32 cellular contexts compared by ENCODE assay signal in the genomic region with DNA sequence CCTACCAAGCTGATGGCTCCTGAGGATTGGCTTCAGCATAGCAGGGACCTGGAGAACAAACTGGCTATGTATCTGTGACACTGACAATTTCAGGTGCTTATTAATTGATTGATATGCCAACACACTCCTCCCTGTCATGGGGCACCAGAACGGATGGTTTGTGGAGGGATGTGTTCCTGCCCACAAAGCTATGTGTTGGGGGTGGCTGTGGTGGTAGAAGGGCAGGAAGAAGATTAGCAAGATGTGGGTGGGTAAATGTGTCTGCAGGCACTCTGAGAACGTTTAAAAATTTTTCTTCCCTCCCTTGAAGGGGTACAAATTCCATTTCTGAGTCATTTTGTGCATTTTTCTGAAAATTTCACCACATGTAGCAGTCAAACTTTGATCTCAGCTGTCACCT. TPM values are rescaled to one million over a fixed set of nuclear protein-coding genes. Genes with fewer than 3 reads are reported as not detected.
A peak's percentile ranks its signal among the peaks of the same experiment; 100 is the strongest.
DNase-seq lines count a peak whose midpoint lies in the region; ATAC-seq and TF ChIP-seq lines count a peak whose summit lies in the region.
"Had no signal": no experiment of that assay in that cellular context is flagged by ENCODE, and none has a peak within 500 bp of the region (broad histone marks: within the 10 kb centered on the region; RNA-seq: fewer than 3 reads in every experiment).

No MANE protein-coding gene starts in this region.

- no peaks in the 10 kb centered on the region for H3K9me3 Mint-ChIP-seq in Calu3 (ENCODE audit: low read depth, unreplicated experiment)
- no peaks in the 10 kb centered on the region for H3K9me3 Mint-ChIP-seq in activated T-helper 1 cell treated with anti-CD3 and anti-CD28 coated beads, Interleukin-12 subunit alpha, Interleukin-12 subunit beta, Interleukin-2, Interleukin-4 antibody, amounts not matched to agents 30 ng/mL and 10 ng/mL and 1 ng/mL, durations not matched to agents 14 hours and 24 hours and 36 hours
- H3K9me3 Mint-ChIP-seq in naive thymus-derived CD8-positive, alpha-beta T cell = peaks cover 0 to 4% (median 0%) of the 10 kb centered on the region in 9 donors
- H3K9me3 Mint-ChIP-seq: activated T-helper 17 cell treated with anti-CD3 and anti-CD28 coated beads, Interleukin-2, amount 50 U/mL, for 72 hours had no signal

- no peak overlapping the region for H3K4me3 Mint-ChIP-seq in Calu3 (ENCODE audit: low read depth, unreplicated experiment)
- H3K4me3 Mint-ChIP-seq in activated T-helper 1 cell treated with anti-CD3 and anti-CD28 coated beads, Interleukin-12 subunit alpha, Interleukin-12 subunit beta, Interleukin-2, Interleukin-4 antibody, amounts not matched to agents 30 ng/mL and 10 ng/mL and 1 ng/mL, durations not matched to agents 14 hours and 24 hours and 36 hours = peak overlapping the region; percentile 30
- peak overlapping the region in 6 of 10 donors; percentile 5 to 48 (median 34) for H3K4me3 Mint-ChIP-seq in naive thymus-derived CD8-positive, alpha-beta T cell
- H3K4me3 Mint-ChIP-seq: activated T-helper 17 cell treated with anti-CD3 and anti-CD28 coated beads, Interleukin-2, amount 50 U/mL, for 72 hours; neural progenitor cell had no signal

- CTCF ChIA-PET in Calu3 (lab: Charles Lee) = no interaction called here

- POLR2A ChIA-PET in naive thymus-derived CD8-positive, alpha-beta T cell (lab: Charles Lee) = no interaction called here

- peak overlapping the region; percentile 60 for H3K27ac Mint-ChIP-seq in Calu3 (ENCODE audit: unreplicated experiment)
- peak overlapping the region; percentile 69 for H3K27ac Mint-ChIP-seq in activated T-helper 1 cell treated with anti-CD3 and anti-CD28 coated beads, Interleukin-12 subunit alpha, Interleukin-12 subunit beta, Interleukin-2, Interleukin-4 antibody, amounts not matched to agents 30 ng/mL and 10 ng/mL and 1 ng/mL, durations not matched to agents 14 hours and 24 hours and 36 hours
- peak overlapping the region in 4 of 10 donors; percentile 5 to 63 (median 37) for H3K27ac Mint-ChIP-seq in naive thymus-derived CD8-positive, alpha-beta T cell
- H3K27ac Mint-ChIP-seq: activated T-helper 17 cell treated with anti-CD3 and anti-CD28 coated beads, Interleukin-2, amount 50 U/mL, for 72 hours; neural progenitor cell had no signal

- DNase-seq in AG10803 (ENCODE audit: low read depth) = peak; percentile 1
- no peak for DNase-seq in Calu3
- no peak for DNase-seq in activated T-helper 1 cell treated with anti-CD3 and anti-CD28 coated beads, Interleukin-12 subunit alpha, Interleukin-12 subunit beta, Interleukin-2, Interleukin-4 antibody, amounts not matched to agents 30 ng/mL and 10 ng/mL and 1 ng/mL, durations not matched to agents 14 hours and 24 hours and 36 hours (ENCODE audit: low spot score)
- peak in 2 of 10 donors; percentile 14 to 16 for DNase-seq in naive thymus-derived CD8-positive, alpha-beta T cell
- no peak for DNase-seq in foreskin keratinocyte
- no peak for DNase-seq in left colon
- no peak for DNase-seq in LoVo (ENCODE audit: low spot score)
- DNase-seq: activated CD4-positive, alpha-beta T cell treated with anti-CD3 and anti-CD28 coated beads for 1 hour; activated CD8-positive, alpha-beta memory T cell treated with anti-CD3 and anti-CD28 coated beads, Interleukin-2, amount 50 U/mL, for 4 hours; adrenal gland; body of pancreas; Caco-2; cerebellar nuclear complex; DMS79; foreskin fibroblast; HCEC 1CT; left ventricle myocardium superior; NCI-H2029; NCI-H526; NK-92 treated with Interleukin-12 subunit alpha and Interleukin-12 subunit beta, amount 100 ng/mL, for 24 hours; PC-3; right lobe of liver; spleen had no signal

- no peaks in the 10 kb centered on the region for H3K27me3 ChIP-seq in foreskin keratinocyte
- H3K27me3 ChIP-seq: adrenal gland, body of pancreas, esophagus muscularis mucosa, neural progenitor cell, right lobe of liver, spleen, tibial nerve had no signal

- H3K4me3 ChIP-seq in AG10803 (ENCODE audit: low read length) = no peak overlapping the region
- H3K4me3 ChIP-seq: adrenal gland, body of pancreas, esophagus muscularis mucosa, neural progenitor cell, right lobe of liver, SK-N-MC, spleen, tibial nerve had no signal

- peak in 1 of 2 donors; percentile 69 for ATAC-seq in naive thymus-derived CD8-positive, alpha-beta T cell
- ATAC-seq in foreskin keratinocyte (no peak), left colon (no peak)
- ATAC-seq: activated T-helper 17 cell treated with anti-CD3 and anti-CD28 coated beads, Interleukin-2, amount 50 U/mL, for 72 hours; body of pancreas; left ventricle myocardium superior; PC-3; right lobe of liver had no signal

- no peaks in the 10 kb centered on the region for H3K36me3 Mint-ChIP-seq in Calu3 (ENCODE audit: insufficient read depth, unreplicated experiment)
- H3K36me3 Mint-ChIP-seq in activated T-helper 1 cell treated with anti-CD3 and anti-CD28 coated beads, Interleukin-12 subunit alpha, Interleukin-12 subunit beta, Interleukin-2, Interleukin-4 antibody, amounts not matched to agents 30 ng/mL and 10 ng/mL and 1 ng/mL, durations not matched to agents 14 hours and 24 hours and 36 hours (ENCODE audit: low read depth) = peaks cover 2% of the 10 kb centered on the region
- H3K36me3 Mint-ChIP-seq in naive thymus-derived CD8-positive, alpha-beta T cell = no peaks in the 10 kb centered on the region
- H3K36me3 Mint-ChIP-seq: neural progenitor cell had no signal

- no TSS peak for BruUV-seq in Calu3 (replicated peaks; lab: Mats Ljungman, UMichigan)

- intact Hi-C loops in Calu3 (cut with micrococcal nuclease; ENCODE audit: unreplicated experiment) = no loop called here
- intact Hi-C loops in activated T-helper 1 cell treated with anti-CD3 and anti-CD28 coated beads, Interleukin-12 subunit alpha, Interleukin-12 subunit beta, Interleukin-2, Interleukin-4 antibody, amounts not matched to agents 30 ng/mL and 10 ng/mL and 1 ng/mL, durations not matched to agents 14 hours and 24 hours and 36 hours (cut with micrococcal nuclease) = loop anchor here (1.0 to 10.0 kb wide), 4 partner anchors 13 to 91 kb away; no protein-coding TSS in a partner anchor
- intact Hi-C loops in left colon (cut with DNase I, micrococcal nuclease) = no loop called here

- TF ChIP-seq CTCF in AG10803 (conservative IDR thresholded peaks at IDR 0.05; ENCODE audit: low read length) (no peak), Calu3 (IDR thresholded peaks at IDR 0.05; ENCODE audit: unreplicated experiment) (no peak), foreskin keratinocyte (conservative IDR thresholded peaks at IDR 0.05) (no peak)

- H3K27me3 Mint-ChIP-seq in Calu3 (ENCODE audit: unreplicated experiment) = no peaks in the 10 kb centered on the region
- H3K27me3 Mint-ChIP-seq in activated T-helper 1 cell treated with anti-CD3 and anti-CD28 coated beads, Interleukin-12 subunit alpha, Interleukin-12 subunit beta, Interleukin-2, Interleukin-4 antibody, amounts not matched to agents 30 ng/mL and 10 ng/mL and 1 ng/mL, durations not matched to agents 14 hours and 24 hours and 36 hours (ENCODE audit: insufficient read depth) = no peaks in the 10 kb centered on the region
- H3K27me3 Mint-ChIP-seq in naive thymus-derived CD8-positive, alpha-beta T cell = no peaks in the 10 kb centered on the region
- H3K27me3 Mint-ChIP-seq: activated T-helper 17 cell treated with anti-CD3 and anti-CD28 coated beads, Interleukin-2, amount 50 U/mL, for 72 hours had no signal

- H3K4me1 Mint-ChIP-seq in Calu3 (ENCODE audit: low read depth, unreplicated experiment) = peaks cover 41% of the 10 kb centered on the region
- H3K4me1 Mint-ChIP-seq in activated T-helper 1 cell treated with anti-CD3 and anti-CD28 coated beads, Interleukin-12 subunit alpha, Interleukin-12 subunit beta, Interleukin-2, Interleukin-4 antibody, amounts not matched to agents 30 ng/mL and 10 ng/mL and 1 ng/mL, durations not matched to agents 14 hours and 24 hours and 36 hours (ENCODE audit: low read depth) = peaks cover 29% of the 10 kb centered on the region
- peaks cover 9 to 30% (median 19%) of the 10 kb centered on the region in 4 donors for H3K4me1 Mint-ChIP-seq in naive thymus-derived CD8-positive, alpha-beta T cell
- H3K4me1 Mint-ChIP-seq: activated T-helper 17 cell treated with anti-CD3 and anti-CD28 coated beads, Interleukin-2, amount 50 U/mL, for 72 hours; neural progenitor cell had no signal

- no peak overlapping the region for H3K27ac ChIP-seq in foreskin keratinocyte
- H3K27ac ChIP-seq: adrenal gland, body of pancreas, C4-2B, esophagus muscularis mucosa, HL-60, KMS-11, neural progenitor cell, parathyroid adenoma, right lobe of liver, SK-N-MC, spleen, tibial nerve had no signal

- no peaks in the 10 kb centered on the region for H3K4me1 ChIP-seq in foreskin keratinocyte
- H3K4me1 ChIP-seq: adrenal gland, body of pancreas, Caco-2, neural progenitor cell, parathyroid adenoma, right lobe of liver, spleen had no signal

RNA-seq across cellular contexts. Expression of a gene that starts 55.0 kb away (rescaled TPM):
- total RNA-seq in Calu3 (2022) (14.2 and 14.4 TPM in 2 replicates), foreskin keratinocyte (10.7 and 14.0 TPM in 2 replicates), left colon (10 to 100 TPM; 10.3 to 10.6 TPM)
- 1.1 and 1.4 TPM in 2 replicates for total RNA-seq in activated T-helper 1 cell treated with anti-CD3 and anti-CD28 coated beads, Interleukin-12 subunit alpha, Interleukin-12 subunit beta, Interleukin-2, Interleukin-4 antibody, amounts not matched to agents 30 ng/mL and 10 ng/mL and 1 ng/mL, durations not matched to agents 14 hours and 24 hours and 36 hours
- 10 to 100 TPM; 30.1 to 32.6 TPM for total RNA-seq in naive thymus-derived CD8-positive, alpha-beta T cell
- 1 to 10 TPM; 6.0 to 7.1 (median 6.1) TPM for polyA plus RNA-seq in naive thymus-derived CD8-positive, alpha-beta T cell
- polyA plus RNA-seq in foreskin keratinocyte = 4.7 and 7.1 TPM in 2 replicates
